ENCODE assay signal across 31 cellular contexts in genomic region chr12:57716305-57716704, GRCh38. TPM values are rescaled to one million over a fixed set of nuclear protein-coding genes. Genes with fewer than 3 reads are reported as not detected.
"Had no signal": no experiment of that assay in that cellular context is flagged by ENCODE, and none has a peak within 500 bp of the region (broad histone marks: within the 10 kb centered on the region; RNA-seq: fewer than 3 reads in every experiment).

No MANE protein-coding gene starts in this region.

- H3K4me3 ChIP-seq: cardiac muscle cell, K562 had no signal

- H3K4me3 Mint-ChIP-seq: activated CD8-positive, alpha-beta T cell treated with anti-CD3 and anti-CD28 coated beads for 36 hours; activated naive CD8-positive, alpha-beta T cell treated with anti-CD3 and anti-CD28 coated beads for 36 hours; activated T-cell treated with anti-CD3 and anti-CD28 coated beads, Interleukin-2, amount 50 U/mL, for 72 hours; activated T-helper 17 cell treated with anti-CD3 and anti-CD28 coated beads, Interleukin-2, amount 50 U/mL, for 72 hours; central memory CD8-positive, alpha-beta T cell; T-cell; T-helper 17 cell had no signal

- H3K27ac ChIP-seq: brain microvascular endothelial cell, cardiac muscle cell, VCaP had no signal

- DNase-seq: activated B cell treated with CpG ODN at 0.5 μM for 24 hours; activated CD4-positive, alpha-beta T cell treated with anti-CD3 and anti-CD28 coated beads for 4 hours; activated CD4-positive, CD25-positive, alpha-beta regulatory T cell treated with anti-CD3 and anti-CD28 coated beads, Interleukin-2, amount 50 U/mL, for 72 hours; activated CD8-positive, alpha-beta T cell treated with anti-CD3 and anti-CD28 coated beads for 36 hours; activated effector memory CD4-positive, alpha-beta T cell treated with anti-CD3 and anti-CD28 coated beads, Interleukin-2, amount 50 U/mL, for 16 hours; activated naive CD4-positive, alpha-beta T cell; activated naive CD4-positive, alpha-beta T cell treated with anti-CD3 and anti-CD28 coated beads, Interleukin-2, amount 50 U/mL, for 16 hours; activated naive CD8-positive, alpha-beta T cell treated with anti-CD3 and anti-CD28 coated beads for 36 hours; activated T-cell treated with anti-CD3 and anti-CD28 coated beads, Interleukin-2, amount 50 U/mL, for 1 hour; activated T-cell treated with anti-CD3 and anti-CD28 coated beads, Interleukin-2, amount 50 U/mL, for 72 hours; amniotic stem cell; aorta; brain microvascular endothelial cell; NCI-H1092 treated with DMSO at 0.1 percent for 48 hours; NCI-H146; NCI-H187; NCI-H2081; NCI-H2171 treated with DMSO at 0.1 percent for 48 hours; NCI-H2227 treated with DMSO at 0.1 percent for 48 hours; NCI-H524 treated with DMSO at 0.1 percent for 48 hours; SHP77 treated with DMSO at 0.1 percent for 48 hours; T-cell; T-helper 17 cell; T-helper 9 cell had no signal

- H3K27me3 ChIP-seq: brain microvascular endothelial cell, cardiac muscle cell had no signal

- H3K27ac Mint-ChIP-seq: activated B cell treated with CpG ODN at 0.5 μM for 24 hours; activated CD8-positive, alpha-beta T cell treated with anti-CD3 and anti-CD28 coated beads for 36 hours; activated naive CD8-positive, alpha-beta T cell treated with anti-CD3 and anti-CD28 coated beads for 36 hours; activated T-cell treated with anti-CD3 and anti-CD28 coated beads, Interleukin-2, amount 50 U/mL, for 72 hours; activated T-helper 17 cell treated with anti-CD3 and anti-CD28 coated beads, Interleukin-2, amount 50 U/mL, for 72 hours had no signal

- H3K9me3 Mint-ChIP-seq: activated B cell treated with CpG ODN at 0.5 μM for 24 hours; activated CD8-positive, alpha-beta T cell treated with anti-CD3 and anti-CD28 coated beads for 36 hours; activated naive CD8-positive, alpha-beta T cell treated with anti-CD3 and anti-CD28 coated beads for 36 hours; activated T-cell treated with anti-CD3 and anti-CD28 coated beads, Interleukin-2, amount 50 U/mL, for 72 hours; activated T-helper 17 cell treated with anti-CD3 and anti-CD28 coated beads, Interleukin-2, amount 50 U/mL, for 72 hours; central memory CD8-positive, alpha-beta T cell; T-cell had no signal

- ATAC-seq: activated CD8-positive, alpha-beta T cell treated with anti-CD3 and anti-CD28 coated beads for 36 hours; activated T-cell treated with anti-CD3 and anti-CD28 coated beads, Interleukin-2, amount 50 U/mL, for 72 hours; activated T-helper 17 cell treated with anti-CD3 and anti-CD28 coated beads, Interleukin-2, amount 50 U/mL, for 72 hours; K562; SK-N-SH treated with all-trans-retinoic acid at 6 μM for 48 hours; T-cell; T-helper 17 cell had no signal

- H3K4me1 Mint-ChIP-seq: activated naive CD8-positive, alpha-beta T cell treated with anti-CD3 and anti-CD28 coated beads for 36 hours; central memory CD8-positive, alpha-beta T cell had no signal

RNA-seq across cellular contexts. Expression of gene AGAP2, which starts 22.2 kb away (rescaled TPM):
- total RNA-seq: NCI-H460 had no signal
